In the genomic region with DNA sequence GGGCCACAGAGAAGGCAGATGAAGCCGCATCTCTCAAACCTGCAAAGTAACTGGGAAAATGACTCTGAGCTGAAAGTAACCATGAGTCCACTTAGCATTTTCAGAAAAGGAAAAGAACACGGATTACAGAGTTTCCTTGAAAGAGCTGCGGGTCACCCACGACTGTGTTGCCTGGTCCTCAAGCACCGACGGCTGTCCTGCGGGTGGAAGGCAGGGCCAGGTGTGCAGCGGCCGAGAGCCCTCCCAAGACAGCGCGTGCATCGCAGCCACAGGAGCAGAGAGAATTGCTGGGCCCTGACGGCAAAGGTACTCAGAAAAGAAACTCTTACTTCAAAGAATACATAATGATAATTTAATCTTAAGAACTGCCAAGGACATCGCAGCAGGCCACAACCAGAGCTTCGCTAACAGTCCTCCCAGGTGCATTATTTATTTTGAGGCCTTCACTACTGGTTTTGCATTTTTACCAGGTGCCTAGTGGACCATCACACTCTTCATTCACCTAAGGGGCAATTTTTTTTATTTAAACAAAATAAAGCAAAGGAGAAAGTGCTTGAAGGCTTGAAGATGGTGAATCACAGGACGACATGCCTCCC, we compare ENCODE assay signal across 25 cellular contexts.
"Had no signal": no experiment of that assay in that cellular context is flagged by ENCODE, and none has a peak within 500 bp of the region (broad histone marks: within the 10 kb centered on the region; RNA-seq: fewer than 3 reads in every experiment).

No MANE protein-coding gene starts in this region.

- ATAC-seq: activated naive CD4-positive, alpha-beta T cell treated with anti-CD3 and anti-CD28 coated beads, Interleukin-2, amount 50 U/mL, for 72 hours; activated naive CD8-positive, alpha-beta T cell treated with anti-CD3 and anti-CD28 coated beads, Interleukin-2, amount 50 U/mL, for 24 hours; activated T-cell treated with anti-CD3 and anti-CD28 coated beads, Interleukin-2, amount 50 U/mL, for 4 hours; body of pancreas; PC-3 had no signal

- DNase-seq: activated CD4-positive, alpha-beta memory T cell treated with anti-CD3 and anti-CD28 coated beads for 36 hours; activated CD4-positive, alpha-beta T cell treated with anti-CD3 and anti-CD28 coated beads, Interleukin-2, amount 10 ng/mL, durations not matched to agents 7 days and 5 days; activated CD4-positive, CD25-positive, alpha-beta regulatory T cell; activated CD8-positive, alpha-beta memory T cell treated with anti-CD3 and anti-CD28 coated beads for 24 hours; activated effector memory CD4-positive, alpha-beta T cell treated with anti-CD3 and anti-CD28 coated beads, Interleukin-2, amount 50 U/mL, for 16 hours; activated naive CD4-positive, alpha-beta T cell treated with Interleukin-2 at 50 U/mL for 16 hours; activated naive CD8-positive, alpha-beta T cell treated with anti-CD3 and anti-CD28 coated beads, Interleukin-2, amount 50 U/mL, for 24 hours; activated T-cell treated with anti-CD3 and anti-CD28 coated beads, Interleukin-2, amount 50 U/mL, for 4 hours; amniotic stem cell; body of pancreas; central memory CD4-positive, alpha-beta T cell; Kasumi-1; NCI-H146; NCI-H187 treated with DMSO at 0.1 percent for 48 hours; NCI-H2081 treated with DMSO at 0.1 percent for 48 hours; NCI-H446 treated with DMSO at 0.1 percent for 48 hours; NCI-H524 treated with DMSO at 0.1 percent for 48 hours; NCI-H748 treated with DMSO at 0.1 percent for 48 hours; PC-3; SHP77; T-helper 9 cell had no signal

- H3K4me3 ChIP-seq: ascending aorta, body of pancreas, SJSA1 had no signal

- H3K27ac ChIP-seq: body of pancreas had no signal

- H3K27me3 ChIP-seq: ascending aorta, body of pancreas, SJSA1 had no signal

- H3K4me1 ChIP-seq: ascending aorta, body of pancreas had no signal

- H3K9me3 Mint-ChIP-seq: activated CD4-positive, alpha-beta T cell treated with anti-CD3 and anti-CD28 coated beads, Interleukin-2, amount 10 ng/mL, durations not matched to agents 7 days and 5 days; activated naive CD4-positive, alpha-beta T cell treated with anti-CD3 and anti-CD28 coated beads, Interleukin-2, amount 50 U/mL, for 72 hours; activated naive CD8-positive, alpha-beta T cell treated with anti-CD3 and anti-CD28 coated beads, Interleukin-2, amount 50 U/mL, for 24 hours; activated T-cell treated with anti-CD3 and anti-CD28 coated beads, Interleukin-2, amount 50 U/mL, for 4 hours; T-helper 1 cell treated with Interleukin-12 subunit alpha and Interleukin-12 subunit beta and Interleukin-4 antibody, amounts not matched to agents 30 μg/mL and 1 μg/mL, for 36 hours had no signal

- H3K27me3 Mint-ChIP-seq: activated CD4-positive, alpha-beta memory T cell treated with anti-CD3 and anti-CD28 coated beads for 36 hours; activated CD4-positive, alpha-beta T cell treated with anti-CD3 and anti-CD28 coated beads, Interleukin-2, amount 10 ng/mL, durations not matched to agents 7 days and 5 days; activated naive CD8-positive, alpha-beta T cell treated with anti-CD3 and anti-CD28 coated beads, Interleukin-2, amount 50 U/mL, for 24 hours had no signal

- H3K4me3 Mint-ChIP-seq: activated CD4-positive, alpha-beta memory T cell treated with anti-CD3 and anti-CD28 coated beads for 36 hours; activated CD4-positive, alpha-beta T cell treated with anti-CD3 and anti-CD28 coated beads, Interleukin-2, amount 10 ng/mL, durations not matched to agents 7 days and 5 days; activated naive CD8-positive, alpha-beta T cell treated with anti-CD3 and anti-CD28 coated beads, Interleukin-2, amount 50 U/mL, for 24 hours; activated T-cell treated with anti-CD3 and anti-CD28 coated beads, Interleukin-2, amount 50 U/mL, for 4 hours; T-helper 1 cell treated with Interleukin-12 subunit alpha and Interleukin-12 subunit beta and Interleukin-4 antibody, amounts not matched to agents 30 μg/mL and 1 μg/mL, for 36 hours had no signal

- H3K27ac Mint-ChIP-seq: activated CD4-positive, alpha-beta memory T cell treated with anti-CD3 and anti-CD28 coated beads for 36 hours; activated CD4-positive, alpha-beta T cell treated with anti-CD3 and anti-CD28 coated beads, Interleukin-2, amount 10 ng/mL, durations not matched to agents 7 days and 5 days; activated naive CD4-positive, alpha-beta T cell treated with anti-CD3 and anti-CD28 coated beads, Interleukin-2, amount 50 U/mL, for 72 hours; activated naive CD8-positive, alpha-beta T cell treated with anti-CD3 and anti-CD28 coated beads, Interleukin-2, amount 50 U/mL, for 24 hours; T-helper 1 cell treated with Interleukin-12 subunit alpha and Interleukin-12 subunit beta and Interleukin-4 antibody, amounts not matched to agents 30 μg/mL and 1 μg/mL, for 36 hours had no signal

- H3K36me3 Mint-ChIP-seq: activated naive CD4-positive, alpha-beta T cell treated with anti-CD3 and anti-CD28 coated beads, Interleukin-2, amount 50 U/mL, for 72 hours had no signal

- H3K9me3 ChIP-seq: ascending aorta, body of pancreas, SJSA1 had no signal
